In the genomic region with DNA sequence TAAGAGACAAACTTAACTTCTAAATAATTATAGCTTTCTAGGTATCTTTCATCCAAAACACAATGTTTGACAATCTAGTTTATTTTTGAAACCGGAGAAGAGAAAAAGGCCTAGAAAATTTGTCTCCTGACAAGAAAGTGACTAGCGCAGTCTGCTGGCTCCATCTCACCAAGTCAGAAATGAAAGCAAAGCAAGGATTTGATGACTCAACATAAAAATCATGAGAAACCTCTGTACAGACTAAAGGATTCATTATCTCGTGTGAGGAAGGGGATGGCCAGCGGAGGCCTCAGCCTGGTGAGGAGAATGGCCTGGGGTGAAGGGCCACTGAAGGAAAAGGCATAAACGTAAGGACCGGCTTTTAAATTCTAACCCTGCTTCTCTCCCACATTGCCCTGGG, we compare ENCODE assay signal across 3 cellular contexts.
TF ChIP-seq lines count a peak whose summit lies in the region.

No MANE protein-coding gene starts in this region.

TF ChIP-seq in IMR-90, 13 proteins besides CTCF, POLR2A, EP300 and RAD21:
- TF ChIP-seq MAFK (IDR thresholded peaks at IDR 0.05; ENCODE audit: low read depth, low read length), result peak; percentile 97
- TF ChIP-seq USF2 (IDR thresholded peaks at IDR 0.05; ENCODE audit: low read depth, low read length), result no peak

TF ChIP-seq in GM12878, 131 proteins besides CTCF, POLR2A, EP300 and RAD21:
- TF ChIP-seq NFYA (IDR thresholded peaks at IDR 0.05; ENCODE audit: borderline replicate concordance, low read depth, low read length), result no peak
- no peak for TF ChIP-seq RCOR1 (conservative IDR thresholded peaks at IDR 0.05; ENCODE audit: low read depth, low read length)
- no peak for TF ChIP-seq CREB1 (IDR thresholded peaks at IDR 0.05; ENCODE audit: low read depth)
- TF ChIP-seq CREM (IDR thresholded peaks at IDR 0.05; ENCODE audit: low read depth), result no peak
- TF ChIP-seq, protein P1, sequence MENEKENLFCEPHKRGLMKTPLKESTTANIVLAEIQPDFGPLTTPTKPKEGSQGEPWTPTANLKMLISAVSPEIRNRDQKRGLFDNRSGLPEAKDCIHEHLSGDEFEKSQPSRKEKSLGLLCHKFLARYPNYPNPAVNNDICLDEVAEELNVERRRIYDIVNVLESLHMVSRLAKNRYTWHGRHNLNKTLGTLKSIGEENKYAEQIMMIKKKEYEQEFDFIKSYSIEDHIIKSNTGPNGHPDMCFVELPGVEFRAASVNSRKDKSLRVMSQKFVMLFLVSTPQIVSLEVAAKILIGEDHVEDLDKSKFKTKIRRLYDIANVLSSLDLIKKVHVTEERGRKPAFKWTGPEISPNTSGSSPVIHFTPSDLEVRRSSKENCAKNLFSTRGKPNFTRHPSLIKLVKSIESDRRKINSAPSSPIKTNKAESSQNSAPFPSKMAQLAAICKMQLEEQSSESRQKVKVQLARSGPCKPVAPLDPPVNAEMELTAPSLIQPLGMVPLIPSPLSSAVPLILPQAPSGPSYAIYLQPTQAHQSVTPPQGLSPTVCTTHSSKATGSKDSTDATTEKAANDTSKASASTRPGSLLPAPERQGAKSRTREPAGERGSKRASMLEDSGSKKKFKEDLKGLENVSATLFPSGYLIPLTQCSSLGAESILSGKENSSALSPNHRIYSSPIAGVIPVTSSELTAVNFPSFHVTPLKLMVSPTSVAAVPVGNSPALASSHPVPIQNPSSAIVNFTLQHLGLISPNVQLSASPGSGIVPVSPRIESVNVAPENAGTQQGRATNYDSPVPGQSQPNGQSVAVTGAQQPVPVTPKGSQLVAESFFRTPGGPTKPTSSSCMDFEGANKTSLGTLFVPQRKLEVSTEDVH (IDR thresholded peaks at IDR 0.05; ENCODE audit: low read depth, partially characterized antibody), result no peak
- TF ChIP-seq IKZF1 (conservative IDR thresholded peaks at IDR 0.05), result no peak
- TF ChIP-seq SKIL (IDR thresholded peaks at IDR 0.05; ENCODE audit: low read depth, poor library complexity, severe bottlenecking), result no peak
- no peak for TF ChIP-seq HCFC1 (IDR thresholded peaks at IDR 0.05; ENCODE audit: low read length)
- no peak for TF ChIP-seq ZBED1 (IDR thresholded peaks at IDR 0.05; ENCODE audit: borderline replicate concordance)
- no peak for TF ChIP-seq MYB (IDR thresholded peaks at IDR 0.05; ENCODE audit: borderline replicate concordance, low read depth, low read length)
- no peak for TF ChIP-seq NFIC (IDR thresholded peaks at IDR 0.05; ENCODE audit: low read depth, low read length)
- TF ChIP-seq MEF2B (IDR thresholded peaks at IDR 0.05; ENCODE audit: partially characterized antibody, poor library complexity, severe bottlenecking), result no peak
- TF ChIP-seq MTA2 (IDR thresholded peaks at IDR 0.05; ENCODE audit: low read depth), result no peak
- TF ChIP-seq SP1 (IDR thresholded peaks at IDR 0.05; ENCODE audit: low read depth, low read length), result no peak
- TF ChIP-seq NBN (IDR thresholded peaks at IDR 0.05), result no peak

TF ChIP-seq in HepG2, 621 proteins besides CTCF, POLR2A, EP300 and RAD21:
- TF ChIP-seq MAFF (IDR thresholded peaks at IDR 0.05; ENCODE audit: low read depth, low read length) (peak; percentile 98), AGO2 (optimal IDR thresholded peaks at IDR 0.05; ENCODE audit: low read depth, low read length) (no peak), RARG (CRISPR knock-in tag; IDR thresholded peaks at IDR 0.05; ENCODE audit: low read depth) (no peak), HNF1B (CRISPR knock-in tag; IDR thresholded peaks at IDR 0.05) (no peak), MAFK (conservative IDR thresholded peaks at IDR 0.05 in 1 of 2, IDR thresholded peaks at IDR 0.05 in 1 of 2; ENCODE audit: low read length in 2 of 2) (peak; percentile 96 to 98)
